1 cellular context compared by ENCODE assay signal in the genomic region with DNA sequence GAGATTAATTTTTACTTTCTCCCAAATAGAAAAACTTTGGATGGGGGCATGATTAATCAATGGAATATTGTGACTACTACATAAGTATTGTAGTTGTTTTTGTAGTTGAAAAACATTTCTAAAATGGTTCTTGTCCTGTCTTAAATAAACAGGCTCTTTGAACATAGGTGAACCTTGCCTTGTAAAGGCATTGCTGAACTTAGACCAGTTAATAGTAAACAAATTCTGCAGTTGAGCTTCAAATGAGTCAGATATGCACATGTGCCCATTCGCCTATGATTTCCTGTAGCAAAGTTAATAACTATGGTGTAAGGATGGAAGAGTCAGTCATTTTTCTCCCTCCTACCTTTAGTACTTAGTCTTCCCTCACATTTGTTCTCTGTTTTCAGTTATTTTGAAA.
TF ChIP-seq lines count a peak whose summit lies in the region.

No MANE protein-coding gene starts in this region.

TF ChIP-seq in HepG2, 621 proteins besides CTCF, POLR2A, EP300 and RAD21 (continued from another document and continues in another):
- TF ChIP-seq, protein P1, sequence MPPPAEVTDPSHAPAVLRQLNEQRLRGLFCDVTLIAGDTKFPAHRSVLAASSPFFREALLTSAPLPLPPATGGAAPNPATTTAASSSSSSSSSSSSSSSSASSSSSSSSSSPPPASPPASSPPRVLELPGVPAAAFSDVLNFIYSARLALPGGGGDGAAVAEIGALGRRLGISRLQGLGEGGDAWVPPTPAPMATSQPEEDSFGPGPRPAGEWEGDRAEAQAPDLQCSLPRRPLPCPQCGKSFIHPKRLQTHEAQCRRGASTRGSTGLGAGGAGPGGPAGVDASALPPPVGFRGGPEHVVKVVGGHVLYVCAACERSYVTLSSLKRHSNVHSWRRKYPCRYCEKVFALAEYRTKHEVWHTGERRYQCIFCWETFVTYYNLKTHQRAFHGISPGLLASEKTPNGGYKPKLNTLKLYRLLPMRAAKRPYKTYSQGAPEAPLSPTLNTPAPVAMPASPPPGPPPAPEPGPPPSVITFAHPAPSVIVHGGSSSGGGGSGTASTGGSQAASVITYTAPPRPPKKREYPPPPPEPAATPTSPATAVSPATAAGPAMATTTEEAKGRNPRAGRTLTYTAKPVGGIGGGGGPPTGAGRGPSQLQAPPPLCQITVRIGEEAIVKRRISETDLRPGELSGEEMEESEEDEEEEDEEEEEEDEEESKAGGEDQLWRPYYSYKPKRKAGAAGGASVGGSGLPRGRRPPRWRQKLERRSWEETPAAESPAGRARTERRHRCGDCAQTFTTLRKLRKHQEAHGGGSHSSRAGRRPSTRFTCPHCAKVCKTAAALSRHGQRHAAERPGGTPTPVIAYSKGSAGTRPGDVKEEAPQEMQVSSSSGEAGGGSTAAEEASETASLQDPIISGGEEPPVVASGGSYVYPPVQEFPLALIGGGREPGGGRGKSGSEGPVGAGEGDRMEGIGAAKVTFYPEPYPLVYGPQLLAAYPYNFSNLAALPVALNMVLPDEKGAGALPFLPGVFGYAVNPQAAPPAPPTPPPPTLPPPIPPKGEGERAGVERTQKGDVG (CRISPR knock-in tag; IDR thresholded peaks at IDR 0.05; ENCODE audit: borderline replicate concordance), result no peak
- TF ChIP-seq, protein P2, sequence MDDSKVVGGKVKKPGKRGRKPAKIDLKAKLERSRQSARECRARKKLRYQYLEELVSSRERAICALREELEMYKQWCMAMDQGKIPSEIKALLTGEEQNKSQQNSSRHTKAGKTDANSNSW (CRISPR knock-in tag; IDR thresholded peaks at IDR 0.05; ENCODE audit: borderline replicate concordance), result no peak
- TF ChIP-seq, protein P3, sequence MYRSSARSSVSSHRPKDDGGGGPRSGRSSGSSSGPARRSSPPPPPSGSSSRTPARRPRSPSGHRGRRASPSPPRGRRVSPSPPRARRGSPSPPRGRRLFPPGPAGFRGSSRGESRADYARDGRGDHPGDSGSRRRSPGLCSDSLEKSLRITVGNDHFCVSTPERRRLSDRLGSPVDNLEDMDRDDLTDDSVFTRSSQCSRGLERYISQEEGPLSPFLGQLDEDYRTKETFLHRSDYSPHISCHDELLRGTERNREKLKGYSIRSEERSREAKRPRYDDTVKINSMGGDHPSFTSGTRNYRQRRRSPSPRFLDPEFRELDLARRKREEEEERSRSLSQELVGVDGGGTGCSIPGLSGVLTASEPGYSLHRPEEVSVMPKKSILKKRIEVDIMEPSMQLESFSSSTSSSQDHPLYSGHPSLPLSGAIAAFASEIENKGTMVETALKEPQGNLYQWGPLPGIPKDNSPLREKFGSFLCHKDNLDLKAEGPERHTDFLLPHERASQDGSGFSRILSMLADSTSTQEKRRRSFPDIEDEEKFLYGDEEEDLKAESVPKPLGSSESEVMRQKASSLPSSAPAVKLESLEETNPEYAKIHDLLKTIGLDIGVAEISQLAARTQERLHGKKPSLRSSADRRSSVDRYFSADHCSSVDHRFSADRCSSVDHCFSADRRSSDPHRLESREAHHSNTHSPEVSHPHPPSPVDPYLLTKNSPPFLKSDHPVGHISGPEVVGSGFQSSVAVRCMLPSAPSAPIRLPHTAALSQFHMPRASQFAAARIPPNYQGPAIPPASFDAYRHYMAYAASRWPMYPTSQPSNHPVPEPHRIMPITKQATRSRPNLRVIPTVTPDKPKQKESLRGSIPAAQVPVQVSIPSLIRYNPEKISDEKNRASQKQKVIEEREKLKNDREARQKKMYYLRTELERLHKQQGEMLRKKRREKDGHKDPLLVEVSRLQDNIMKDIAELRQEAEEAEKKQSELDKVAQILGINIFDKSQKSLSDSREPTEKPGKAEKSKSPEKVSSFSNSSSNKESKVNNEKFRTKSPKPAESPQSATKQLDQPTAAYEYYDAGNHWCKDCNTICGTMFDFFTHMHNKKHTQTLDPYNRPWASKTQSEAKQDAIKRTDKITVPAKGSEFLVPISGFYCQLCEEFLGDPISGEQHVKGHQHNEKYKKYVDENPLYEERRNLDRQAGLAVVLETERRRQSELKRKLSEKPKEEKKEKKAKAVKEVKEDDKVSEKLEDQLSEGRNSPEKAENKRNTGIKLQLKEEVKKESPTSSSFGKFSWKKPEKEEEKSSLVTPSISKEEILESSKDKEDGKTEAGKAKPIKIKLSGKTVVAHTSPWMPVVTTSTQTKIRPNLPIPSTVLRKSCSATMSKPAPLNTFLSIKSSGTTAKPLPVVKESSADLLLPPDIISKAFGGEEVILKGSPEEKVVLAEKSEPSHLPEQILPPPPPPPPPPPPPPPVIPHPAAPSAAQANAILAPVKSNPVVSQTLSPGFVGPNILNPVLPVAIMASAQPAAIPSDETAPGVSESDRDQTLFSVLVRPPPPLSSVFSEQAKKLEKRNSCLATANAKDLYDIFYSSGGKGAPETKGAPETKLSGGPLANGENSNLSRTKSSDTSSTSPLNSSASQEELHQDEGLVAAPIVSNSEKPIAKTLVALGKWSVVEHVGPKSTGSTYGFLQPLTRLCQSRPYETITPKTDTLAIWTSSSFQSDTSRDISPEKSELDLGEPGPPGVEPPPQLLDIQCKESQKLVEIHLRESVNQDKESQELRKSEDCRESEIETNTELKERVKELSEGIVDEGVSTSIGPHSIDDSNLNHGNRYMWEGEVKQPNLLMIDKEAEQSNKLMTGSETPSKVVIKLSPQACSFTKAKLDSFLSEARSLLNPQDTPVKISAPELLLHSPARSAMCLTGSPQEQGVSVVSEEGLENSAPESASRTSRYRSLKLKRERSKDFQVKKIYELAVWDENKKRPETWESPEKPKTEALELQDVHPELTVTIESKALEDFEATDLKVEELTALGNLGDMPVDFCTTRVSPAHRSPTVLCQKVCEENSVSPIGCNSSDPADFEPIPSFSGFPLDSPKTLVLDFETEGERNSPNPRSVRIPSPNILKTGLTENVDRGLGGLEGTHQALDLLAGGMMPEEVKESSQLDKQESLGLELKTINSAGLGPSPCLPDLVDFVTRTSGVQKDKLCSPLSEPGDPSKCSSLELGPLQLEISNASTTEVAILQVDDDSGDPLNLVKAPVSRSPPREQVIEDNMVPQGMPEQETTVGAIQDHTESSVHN (CRISPR knock-in tag; IDR thresholded peaks at IDR 0.05), result no peak
- TF ChIP-seq ZNF552 (CRISPR knock-in tag; IDR thresholded peaks at IDR 0.05; ENCODE audit: borderline replicate concordance) (no peak), BCL6 (CRISPR knock-in tag; IDR thresholded peaks at IDR 0.05) (no peak), PTBP1 (IDR thresholded peaks at IDR 0.05; ENCODE audit: low read depth, low read length, poor library complexity, severe bottlenecking) (no peak), ZNF782 (CRISPR knock-in tag; IDR thresholded peaks at IDR 0.05; ENCODE audit: borderline replicate concordance) (no peak), THYN1 (CRISPR knock-in tag; IDR thresholded peaks at IDR 0.05; ENCODE audit: borderline replicate concordance, low read depth) (no peak), ZFP90 (CRISPR knock-in tag; IDR thresholded peaks at IDR 0.05; ENCODE audit: borderline replicate concordance) (no peak), HNF4G (IDR thresholded peaks at IDR 0.05; ENCODE audit: borderline replicate concordance, low read depth, low read length) (peak; percentile 68), HNF4G (CRISPR knock-in tag; IDR thresholded peaks at IDR 0.05; ENCODE audit: borderline replicate concordance, low read depth) (no peak), PHB2 (IDR thresholded peaks at IDR 0.05; ENCODE audit: partially characterized antibody) (no peak), ARID2 (CRISPR knock-in tag; IDR thresholded peaks at IDR 0.05; ENCODE audit: borderline replicate concordance) (no peak), ARNT (IDR thresholded peaks at IDR 0.05) (no peak), HOXD1 (CRISPR knock-in tag; IDR thresholded peaks at IDR 0.05) (no peak), ZNF549 (CRISPR knock-in tag; IDR thresholded peaks at IDR 0.05) (no peak), ZNF768 (CRISPR knock-in tag; IDR thresholded peaks at IDR 0.05) (no peak), FOSL1 (CRISPR knock-in tag; IDR thresholded peaks at IDR 0.05; ENCODE audit: borderline replicate concordance) (no peak), RFX5 (IDR thresholded peaks at IDR 0.05; ENCODE audit: low read depth, low read length) (no peak)
- TF ChIP-seq, protein P4, sequence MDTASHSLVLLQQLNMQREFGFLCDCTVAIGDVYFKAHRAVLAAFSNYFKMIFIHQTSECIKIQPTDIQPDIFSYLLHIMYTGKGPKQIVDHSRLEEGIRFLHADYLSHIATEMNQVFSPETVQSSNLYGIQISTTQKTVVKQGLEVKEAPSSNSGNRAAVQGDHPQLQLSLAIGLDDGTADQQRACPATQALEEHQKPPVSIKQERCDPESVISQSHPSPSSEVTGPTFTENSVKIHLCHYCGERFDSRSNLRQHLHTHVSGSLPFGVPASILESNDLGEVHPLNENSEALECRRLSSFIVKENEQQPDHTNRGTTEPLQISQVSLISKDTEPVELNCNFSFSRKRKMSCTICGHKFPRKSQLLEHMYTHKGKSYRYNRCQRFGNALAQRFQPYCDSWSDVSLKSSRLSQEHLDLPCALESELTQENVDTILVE (CRISPR knock-in tag; IDR thresholded peaks at IDR 0.05), result no peak
- TF ChIP-seq, protein P5, sequence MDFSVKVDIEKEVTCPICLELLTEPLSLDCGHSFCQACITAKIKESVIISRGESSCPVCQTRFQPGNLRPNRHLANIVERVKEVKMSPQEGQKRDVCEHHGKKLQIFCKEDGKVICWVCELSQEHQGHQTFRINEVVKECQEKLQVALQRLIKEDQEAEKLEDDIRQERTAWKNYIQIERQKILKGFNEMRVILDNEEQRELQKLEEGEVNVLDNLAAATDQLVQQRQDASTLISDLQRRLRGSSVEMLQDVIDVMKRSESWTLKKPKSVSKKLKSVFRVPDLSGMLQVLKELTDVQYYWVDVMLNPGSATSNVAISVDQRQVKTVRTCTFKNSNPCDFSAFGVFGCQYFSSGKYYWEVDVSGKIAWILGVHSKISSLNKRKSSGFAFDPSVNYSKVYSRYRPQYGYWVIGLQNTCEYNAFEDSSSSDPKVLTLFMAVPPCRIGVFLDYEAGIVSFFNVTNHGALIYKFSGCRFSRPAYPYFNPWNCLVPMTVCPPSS (IDR thresholded peaks at IDR 0.05), result no peak
- TF ChIP-seq, protein P6, sequence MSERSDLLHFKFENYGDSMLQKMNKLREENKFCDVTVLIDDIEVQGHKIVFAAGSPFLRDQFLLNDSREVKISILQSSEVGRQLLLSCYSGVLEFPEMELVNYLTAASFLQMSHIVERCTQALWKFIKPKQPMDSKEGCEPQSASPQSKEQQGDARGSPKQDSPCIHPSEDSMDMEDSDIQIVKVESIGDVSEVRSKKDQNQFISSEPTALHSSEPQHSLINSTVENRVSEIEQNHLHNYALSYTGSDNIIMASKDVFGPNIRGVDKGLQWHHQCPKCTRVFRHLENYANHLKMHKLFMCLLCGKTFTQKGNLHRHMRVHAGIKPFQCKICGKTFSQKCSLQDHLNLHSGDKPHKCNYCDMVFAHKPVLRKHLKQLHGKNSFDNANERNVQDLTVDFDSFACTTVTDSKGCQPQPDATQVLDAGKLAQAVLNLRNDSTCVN (CRISPR knock-in tag; IDR thresholded peaks at IDR 0.05; ENCODE audit: borderline replicate concordance), result no peak
- TF ChIP-seq, protein P7, sequence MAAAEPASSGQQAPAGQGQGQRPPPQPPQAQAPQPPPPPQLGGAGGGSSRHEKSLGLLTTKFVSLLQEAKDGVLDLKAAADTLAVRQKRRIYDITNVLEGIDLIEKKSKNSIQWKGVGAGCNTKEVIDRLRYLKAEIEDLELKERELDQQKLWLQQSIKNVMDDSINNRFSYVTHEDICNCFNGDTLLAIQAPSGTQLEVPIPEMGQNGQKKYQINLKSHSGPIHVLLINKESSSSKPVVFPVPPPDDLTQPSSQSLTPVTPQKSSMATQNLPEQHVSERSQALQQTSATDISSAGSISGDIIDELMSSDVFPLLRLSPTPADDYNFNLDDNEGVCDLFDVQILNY (CRISPR knock-in tag; conservative IDR thresholded peaks at IDR 0.05), result no peak
- TF ChIP-seq, protein P8, sequence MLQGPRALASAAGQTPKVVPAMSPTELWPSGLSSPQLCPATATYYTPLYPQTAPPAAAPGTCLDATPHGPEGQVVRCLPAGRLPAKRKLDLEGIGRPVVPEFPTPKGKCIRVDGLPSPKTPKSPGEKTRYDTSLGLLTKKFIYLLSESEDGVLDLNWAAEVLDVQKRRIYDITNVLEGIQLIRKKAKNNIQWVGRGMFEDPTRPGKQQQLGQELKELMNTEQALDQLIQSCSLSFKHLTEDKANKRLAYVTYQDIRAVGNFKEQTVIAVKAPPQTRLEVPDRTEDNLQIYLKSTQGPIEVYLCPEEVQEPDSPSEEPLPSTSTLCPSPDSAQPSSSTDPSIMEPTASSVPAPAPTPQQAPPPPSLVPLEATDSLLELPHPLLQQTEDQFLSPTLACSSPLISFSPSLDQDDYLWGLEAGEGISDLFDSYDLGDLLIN (CRISPR knock-in tag; IDR thresholded peaks at IDR 0.05; ENCODE audit: borderline replicate concordance), result no peak
- TF ChIP-seq, protein P9, sequence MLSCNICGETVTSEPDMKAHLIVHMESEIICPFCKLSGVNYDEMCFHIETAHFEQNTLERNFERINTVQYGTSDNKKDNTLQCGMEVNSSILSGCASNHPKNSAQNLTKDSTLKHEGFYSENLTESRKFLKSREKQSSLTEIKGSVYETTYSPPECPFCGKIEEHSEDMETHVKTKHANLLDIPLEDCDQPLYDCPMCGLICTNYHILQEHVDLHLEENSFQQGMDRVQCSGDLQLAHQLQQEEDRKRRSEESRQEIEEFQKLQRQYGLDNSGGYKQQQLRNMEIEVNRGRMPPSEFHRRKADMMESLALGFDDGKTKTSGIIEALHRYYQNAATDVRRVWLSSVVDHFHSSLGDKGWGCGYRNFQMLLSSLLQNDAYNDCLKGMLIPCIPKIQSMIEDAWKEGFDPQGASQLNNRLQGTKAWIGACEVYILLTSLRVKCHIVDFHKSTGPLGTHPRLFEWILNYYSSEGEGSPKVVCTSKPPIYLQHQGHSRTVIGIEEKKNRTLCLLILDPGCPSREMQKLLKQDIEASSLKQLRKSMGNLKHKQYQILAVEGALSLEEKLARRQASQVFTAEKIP (CRISPR knock-in tag; IDR thresholded peaks at IDR 0.05; ENCODE audit: borderline replicate concordance), result no peak
- TF ChIP-seq, protein P10, sequence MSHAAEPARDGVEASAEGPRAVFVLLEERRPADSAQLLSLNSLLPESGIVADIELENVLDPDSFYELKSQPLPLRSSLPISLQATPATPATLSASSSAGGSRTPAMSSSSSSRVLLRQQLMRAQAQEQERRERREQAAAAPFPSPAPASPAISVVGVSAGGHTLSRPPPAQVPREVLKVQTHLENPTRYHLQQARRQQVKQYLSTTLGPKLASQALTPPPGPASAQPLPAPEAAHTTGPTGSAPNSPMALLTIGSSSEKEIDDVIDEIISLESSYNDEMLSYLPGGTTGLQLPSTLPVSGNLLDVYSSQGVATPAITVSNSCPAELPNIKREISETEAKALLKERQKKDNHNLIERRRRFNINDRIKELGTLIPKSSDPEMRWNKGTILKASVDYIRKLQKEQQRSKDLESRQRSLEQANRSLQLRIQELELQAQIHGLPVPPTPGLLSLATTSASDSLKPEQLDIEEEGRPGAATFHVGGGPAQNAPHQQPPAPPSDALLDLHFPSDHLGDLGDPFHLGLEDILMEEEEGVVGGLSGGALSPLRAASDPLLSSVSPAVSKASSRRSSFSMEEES (CRISPR knock-in tag; IDR thresholded peaks at IDR 0.05), result peak; percentile 49; the same call in 1 of the 2 replicates
- TF ChIP-seq, protein P11, sequence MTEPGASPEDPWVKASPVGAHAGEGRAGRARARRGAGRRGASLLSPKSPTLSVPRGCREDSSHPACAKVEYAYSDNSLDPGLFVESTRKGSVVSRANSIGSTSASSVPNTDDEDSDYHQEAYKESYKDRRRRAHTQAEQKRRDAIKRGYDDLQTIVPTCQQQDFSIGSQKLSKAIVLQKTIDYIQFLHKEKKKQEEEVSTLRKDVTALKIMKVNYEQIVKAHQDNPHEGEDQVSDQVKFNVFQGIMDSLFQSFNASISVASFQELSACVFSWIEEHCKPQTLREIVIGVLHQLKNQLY (CRISPR knock-in tag; IDR thresholded peaks at IDR 0.05), result peak; percentile 51; the same call in 1 of the 2 replicates
- TF ChIP-seq, protein P12, sequence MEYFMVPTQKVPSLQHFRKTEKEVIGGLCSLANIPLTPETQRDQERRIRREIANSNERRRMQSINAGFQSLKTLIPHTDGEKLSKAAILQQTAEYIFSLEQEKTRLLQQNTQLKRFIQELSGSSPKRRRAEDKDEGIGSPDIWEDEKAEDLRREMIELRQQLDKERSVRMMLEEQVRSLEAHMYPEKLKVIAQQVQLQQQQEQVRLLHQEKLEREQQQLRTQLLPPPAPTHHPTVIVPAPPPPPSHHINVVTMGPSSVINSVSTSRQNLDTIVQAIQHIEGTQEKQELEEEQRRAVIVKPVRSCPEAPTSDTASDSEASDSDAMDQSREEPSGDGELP (IDR thresholded peaks at IDR 0.05; ENCODE audit: borderline replicate concordance, low read depth), result no peak
